ENCODE assay signal across 8 cellular contexts in the genomic region with DNA sequence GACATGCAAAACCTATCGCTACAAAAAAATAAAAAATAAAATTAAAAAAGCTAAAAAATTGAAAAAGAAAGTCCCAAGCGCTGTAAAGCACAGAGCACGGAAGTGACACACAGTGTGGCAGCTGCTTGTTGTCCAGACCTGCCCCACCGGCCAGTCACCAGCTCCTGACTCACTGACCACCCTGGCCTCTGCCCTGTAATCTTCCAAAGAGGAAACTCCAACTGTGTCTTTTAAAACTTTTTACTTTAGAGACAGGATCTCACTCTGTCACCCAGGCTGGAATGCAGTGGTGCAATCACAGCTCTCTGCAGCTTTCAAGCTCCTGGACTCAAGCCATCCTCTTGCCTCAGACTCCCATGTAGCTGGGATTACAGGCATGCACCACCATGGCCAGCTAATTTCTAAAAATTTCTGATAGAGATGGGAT. TPM values are rescaled to one million over a fixed set of nuclear protein-coding genes. Genes with fewer than 3 reads are reported as not detected.
DNase-seq lines count a peak whose midpoint lies in the region; ATAC-seq and TF ChIP-seq lines count a peak whose summit lies in the region.

No MANE protein-coding gene starts in this region.

- CTCF ChIA-PET in MCF 10A (lab: Yijun Ruan, JAX) = interaction anchor here (0.7 to 1.6 kb wide), 3 partner anchors 9 to 62 kb away, joined by 3 to 7 read pairs (median 4); no protein-coding TSS in a partner anchor

- peak overlapping the region in 1 of 2 donors; percentile 8 for H3K27ac ChIP-seq in testis

- H3K4me3 ChIP-seq in testis = no peak overlapping the region

- no TSS peak for BruUV-seq in MCF 10A (replicated peaks; lab: Mats Ljungman, UMichigan)

- H3K36me3 Mint-ChIP-seq in MCF 10A (ENCODE audit: insufficient read depth, unreplicated experiment) = peaks cover 11% of the 10 kb centered on the region
- no peaks in the 10 kb centered on the region for H3K36me3 Mint-ChIP-seq in effector memory CD8-positive, alpha-beta T cell (ENCODE audit: insufficient read depth)

- no peak for TF ChIP-seq CTCF in MCF 10A (IDR thresholded peaks at IDR 0.05; ENCODE audit: unreplicated experiment)
- TF ChIP-seq CTCF in testis (IDR thresholded peaks at IDR 0.05) = no peak

- no peaks in the 10 kb centered on the region for H3K9me3 ChIP-seq in testis

- peak overlapping the region; percentile 96 for H3K27ac Mint-ChIP-seq in MCF 10A (ENCODE audit: low read depth, unreplicated experiment)
- H3K27ac Mint-ChIP-seq in effector memory CD8-positive, alpha-beta T cell = no peak overlapping the region

- POLR2A ChIA-PET in MCF 10A (lab: Yijun Ruan, JAX) = interaction anchor here (0.7 to 3.7 kb wide), 14 partner anchors 9 to 189 kb away, joined by 3 to 74 read pairs (median 5); a partner anchor contains a TSS

- peak; percentile 12 for DNase-seq in HT-29 (ENCODE audit: low spot score)
- peak; percentile 96 for DNase-seq in MCF 10A (ENCODE audit: unreplicated experiment)
- peak; percentile 93 for DNase-seq in kidney tubule cell (ENCODE audit: low spot score)
- DNase-seq in testis = peak; percentile 70
- no peak for DNase-seq in DMS153 treated with DMSO at 0.1 percent for 48 hours (lab: John Stamatoyannopoulos, UW; ENCODE audit: unreplicated experiment)
- no peak for DNase-seq in NCI-H2029 treated with DMSO at 0.1 percent for 48 hours (lab: John Stamatoyannopoulos, UW)
- DNase-seq in effector memory CD8-positive, alpha-beta T cell = no peak
- no peak for DNase-seq in NCI-H128 (lab: John Stamatoyannopoulos, UW; ENCODE audit: unreplicated experiment)

- TF ChIP-seq POLR2A in testis (IDR thresholded peaks at IDR 0.05) = no peak

- H3K4me1 ChIP-seq in testis = peaks cover 76% of the 10 kb centered on the region

- WGBS in testis, 2 donors = 90 to 93% methylated on average over 4 of the region's 4 CpGs

- H3K4me1 Mint-ChIP-seq in MCF 10A (ENCODE audit: insufficient read depth, unreplicated experiment) = peaks cover 40% of the 10 kb centered on the region
- peaks cover 21 to 35% of the 10 kb centered on the region in 2 donors for H3K4me1 Mint-ChIP-seq in effector memory CD8-positive, alpha-beta T cell (ENCODE audit: low read depth in 2 of 2)

- no peak for ATAC-seq in effector memory CD8-positive, alpha-beta T cell (replicated peaks)

- intact Hi-C loops in MCF 10A (cut with micrococcal nuclease) (loop anchor here (5.0 kb wide), 1 partner anchor 63 kb away; no protein-coding TSS in a partner anchor), testis (cut with DNase I; ENCODE audit: low total_unique reads) (no loop called here)

- H3K27me3 Mint-ChIP-seq in MCF 10A (ENCODE audit: insufficient read depth, unreplicated experiment) = no peaks in the 10 kb centered on the region
- no peaks in the 10 kb centered on the region for H3K27me3 Mint-ChIP-seq in effector memory CD8-positive, alpha-beta T cell

- H3K4me3 Mint-ChIP-seq in MCF 10A (ENCODE audit: unreplicated experiment) = peak overlapping the region; percentile 36
- H3K4me3 Mint-ChIP-seq in effector memory CD8-positive, alpha-beta T cell = no peak overlapping the region

- H3K9me3 Mint-ChIP-seq in MCF 10A (ENCODE audit: unreplicated experiment) = no peaks in the 10 kb centered on the region
- no peaks in the 10 kb centered on the region for H3K9me3 Mint-ChIP-seq in effector memory CD8-positive, alpha-beta T cell

- H3K36me3 ChIP-seq in testis (ENCODE audit: low read depth, missing control alignments) = no peaks in the 10 kb centered on the region

- H3K27me3 ChIP-seq in testis = no peaks in the 10 kb centered on the region

RNA-seq across cellular contexts. Expression of a gene that starts 23.6 kb away (rescaled TPM):
- 10.4 and 11.2 TPM in 2 replicates for total RNA-seq in HT-29 (2014; rRNA removed; shearing (Covaris generic))
- total RNA-seq in MCF 10A (2022) = 36.2 and 38.6 TPM in 2 replicates
- total RNA-seq in testis = 10 to 100 TPM; 50.0 to 69.6 TPM
- polyA plus RNA-seq in testis (ENCODE audit: insufficient read depth, low read depth, low replicate concordance) = 53.2 TPM

Comparison
In these comparisons a context has a peak if more than half of its experiments do, and no peak if none do; other contexts are left out.
1. DNase-seq: peak in HT-29 (single experiment), MCF 10A (single experiment), kidney tubule cell (single experiment) and testis (single experiment); none in DMS153 treated with DMSO at 0.1 percent for 48 hours (single experiment), NCI-H2029 treated with DMSO at 0.1 percent for 48 hours (single experiment), effector memory CD8-positive, alpha-beta T cell (0 of 3) and NCI-H128 (single experiment).